ENCODE assay signal across 1 cellular context in genomic region chr9:35079426-35080341, GRCh38.
TF ChIP-seq lines count a peak whose summit lies in the region.

TSS of gene FANCG (minus strand) at chr9:35079942. CDS start at chr9:35079524, 418 bp downstream.

TF ChIP-seq in GM12878, 131 proteins besides CTCF, POLR2A, EP300 and RAD21 (continued from another document and continues in another):
- TF ChIP-seq MTA3 (IDR thresholded peaks at IDR 0.05; ENCODE audit: borderline replicate concordance, low read length) (no peak; the same call in 1 of the 2 replicates), RELA (IDR thresholded peaks at IDR 0.05; ENCODE audit: borderline replicate concordance, partially characterized antibody) (no peak), RB1 (IDR thresholded peaks at IDR 0.05; ENCODE audit: borderline replicate concordance) (peak; percentile 93; the same call in 1 of the 2 replicates), ZNF622 (IDR thresholded peaks at IDR 0.05) (no peak), ZSCAN29 (IDR thresholded peaks at IDR 0.05) (no peak), GABPA (IDR thresholded peaks at IDR 0.05; ENCODE audit: low read depth) (peak; percentile 80), BMI1 (IDR thresholded peaks at IDR 0.05; ENCODE audit: borderline replicate concordance) (no peak), HDAC2 (IDR thresholded peaks at IDR 0.05) (no peak), ZBED1 (IDR thresholded peaks at IDR 0.05; ENCODE audit: borderline replicate concordance) (no peak), SMC3 (IDR thresholded peaks at IDR 0.05; ENCODE audit: borderline replicate concordance, low read length) (no peak), SMAD5 (IDR thresholded peaks at IDR 0.05; ENCODE audit: low read depth) (peak; percentile 76; the same call in 1 of the 2 replicates), CHD2 (IDR thresholded peaks at IDR 0.05; ENCODE audit: borderline replicate concordance, low read depth, low read length) (peak; percentile 87), MEF2B (IDR thresholded peaks at IDR 0.05; ENCODE audit: partially characterized antibody, poor library complexity, severe bottlenecking) (no peak), KAT2A (conservative IDR thresholded peaks at IDR 0.05; ENCODE audit: control insufficient read depth, low read depth, low read length) (no peak), ATF2 (IDR thresholded peaks at IDR 0.05; ENCODE audit: low read length) (no peak), YBX1 (IDR thresholded peaks at IDR 0.05) (no peak), CHD4 (IDR thresholded peaks at IDR 0.05) (no peak), IRF3 (IDR thresholded peaks at IDR 0.05) (no peak), KLF5 (IDR thresholded peaks at IDR 0.05; ENCODE audit: partially characterized antibody) (no peak), PKNOX1 (IDR thresholded peaks at IDR 0.05) (no peak), NR2C1 (IDR thresholded peaks at IDR 0.05) (no peak; the same call in 1 of the 2 replicates), SUZ12 (IDR thresholded peaks at IDR 0.05; ENCODE audit: unreplicated experiment) (no peak), REST (IDR thresholded peaks at IDR 0.05; ENCODE audit: low read depth, low read length) (no peak), RBBP5 (conservative IDR thresholded peaks at IDR 0.05) (no peak), PBX3 (IDR thresholded peaks at IDR 0.05; ENCODE audit: insufficient replicate concordance, low read depth, low read length) (no peak), E4F1 (IDR thresholded peaks at IDR 0.05; ENCODE audit: borderline replicate concordance, partially characterized antibody) (no peak), PAX8 (IDR thresholded peaks at IDR 0.05) (no peak), SKIL (IDR thresholded peaks at IDR 0.05; ENCODE audit: low read depth, poor library complexity, severe bottlenecking) (no peak), SP1 (IDR thresholded peaks at IDR 0.05; ENCODE audit: low read depth, low read length) (peak; percentile 41), IKZF2 (IDR thresholded peaks at IDR 0.05) (no peak), LARP7 (IDR thresholded peaks at IDR 0.05) (no peak; the same call in 1 of the 2 replicates), SUPT20H (IDR thresholded peaks at IDR 0.05; ENCODE audit: borderline replicate concordance, control insufficient read depth, low read depth, low read length) (no peak), NKRF (conservative IDR thresholded peaks at IDR 0.05) (peak; percentile 96), ZNF384 (IDR thresholded peaks at IDR 0.05; ENCODE audit: borderline replicate concordance, low read depth, low read length) (peak; percentile 28; the same call in 1 of the 2 replicates), TCF7 (IDR thresholded peaks at IDR 0.05; ENCODE audit: borderline replicate concordance) (no peak), FOXK2 (IDR thresholded peaks at IDR 0.05) (no peak), TARDBP (IDR thresholded peaks at IDR 0.05; ENCODE audit: borderline replicate concordance) (no peak), SPI1 (IDR thresholded peaks at IDR 0.05; ENCODE audit: borderline replicate concordance, insufficient read depth, low read depth, low read length) (0 out of 2 replicates have a peak, but pooled peaks have one; percentile 42), USF2 (IDR thresholded peaks at IDR 0.05; ENCODE audit: borderline replicate concordance, low read depth, low read length) (no peak), ZZZ3 (IDR thresholded peaks at IDR 0.05; ENCODE audit: control insufficient read depth, insufficient read length, low read depth) (no peak), MYC (IDR thresholded peaks at IDR 0.05; ENCODE audit: insufficient read depth, insufficient read length, insufficient replicate concordance, low read length, severe bottlenecking) (no peak), ELK1 (IDR thresholded peaks at IDR 0.05; ENCODE audit: low read depth, low read length) (no peak; the same call in 1 of the 2 replicates), MAX (IDR thresholded peaks at IDR 0.05; ENCODE audit: low read depth, low read length) (0 out of 2 replicates have a peak, but pooled peaks have one; percentile 14), STAT3 (IDR thresholded peaks at IDR 0.05; ENCODE audit: low read depth, low read length) (no peak), FOXM1 (IDR thresholded peaks at IDR 0.05; ENCODE audit: low read depth, low read length) (no peak), BRCA1 (IDR thresholded peaks at IDR 0.05; ENCODE audit: low read depth, low read length) (0 out of 2 replicates have a peak, but pooled peaks have one; percentile 17), CHD1 (IDR thresholded peaks at IDR 0.05; ENCODE audit: low read depth, low read length) (no peak), SIX5 (IDR thresholded peaks at IDR 0.05; ENCODE audit: low read depth, low read length, severe bottlenecking) (peak; percentile 80), NFXL1 (IDR thresholded peaks at IDR 0.05; ENCODE audit: borderline replicate concordance) (no peak), IRF4 (IDR thresholded peaks at IDR 0.05; ENCODE audit: low read depth, low read length) (0 out of 2 replicates have a peak, but pooled peaks have one; percentile 32)
